Comparison of ENCODE assay signal across 8 cellular contexts in the genomic region with DNA sequence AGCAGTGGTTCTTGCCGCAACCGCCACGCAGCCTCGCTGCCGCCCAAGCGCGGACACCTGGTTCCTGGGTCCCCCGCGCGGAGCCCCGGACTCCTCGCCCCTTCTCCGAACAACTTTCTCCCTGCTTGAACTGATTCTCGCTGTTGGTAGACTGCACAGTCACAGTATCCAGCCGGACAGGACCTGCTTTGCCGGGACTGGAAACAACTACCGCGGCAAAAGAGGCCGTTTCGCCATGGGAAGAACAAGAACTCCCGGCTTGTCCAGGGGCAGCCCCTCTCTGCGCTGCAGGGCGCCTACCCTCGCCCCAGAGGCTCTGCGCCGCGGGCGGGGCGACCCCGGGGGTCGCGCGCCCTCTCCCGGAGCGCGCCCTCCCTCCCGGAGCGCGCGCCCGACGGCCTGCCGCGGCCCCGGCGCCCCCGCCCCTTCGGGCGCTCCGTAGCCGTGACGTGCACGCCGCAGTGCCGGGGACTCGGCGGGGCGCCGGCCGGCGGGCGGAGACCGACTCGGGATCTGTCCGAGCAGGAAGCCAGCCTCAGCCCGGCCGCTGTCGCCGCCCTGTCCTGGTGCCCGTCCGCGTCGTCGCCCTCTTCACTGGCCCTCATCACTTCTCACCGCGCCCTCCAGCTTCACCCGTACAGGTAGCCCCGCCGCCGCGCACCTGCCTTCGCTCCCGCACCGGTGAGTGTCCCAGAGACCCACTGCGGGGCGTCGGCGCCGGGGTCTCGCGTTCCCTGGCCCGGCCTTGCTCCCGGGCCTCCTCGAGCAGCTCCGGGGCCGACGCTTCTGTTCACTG. TPM values are rescaled to one million over a fixed set of nuclear protein-coding genes. Genes with fewer than 3 reads are reported as not detected.
DNase-seq lines count a peak whose midpoint lies in the region; ATAC-seq and TF ChIP-seq lines count a peak whose summit lies in the region.

A gene (plus strand): TSS at position 497 of the 796 bp plus-strand sequence. CDS start 68,309 bp downstream, outside the sequence.

- TF ChIP-seq CTCF in sigmoid colon (IDR thresholded peaks at IDR 0.05) = no peak

- H3K4me3 ChIP-seq in iPS-18a (ENCODE audit: low read length) (peak within 1 kb of the TSS; percentile 84), sigmoid colon (peak within 1 kb of the TSS; percentile 81 to 99 (median 94))

- H3K4me1 ChIP-seq in iPS-18a (ENCODE audit: control insufficient read depth, low read depth, low read length) = peaks cover 3% of the 10 kb centered on the region
- H3K4me1 ChIP-seq in sigmoid colon = peaks cover 0 to 29% (median 14%) of the 10 kb centered on the region in 4 donors

- peak; percentile 35 to 56 for TF ChIP-seq POLR2A in sigmoid colon (IDR thresholded peaks at IDR 0.05)

- peak; percentile 89 for ATAC-seq in GM21723 (IDR thresholded peaks at IDR 0.05; ENCODE audit: unreplicated experiment)

- H3K27ac ChIP-seq in iPS-18a (ENCODE audit: low read length) (no peak within 1 kb of the TSS), sigmoid colon (peak within 1 kb of the TSS; percentile 85 to 88 (median 88))

- WGBS in sigmoid colon, 2 donors = 1% methylated on average over 97 of the region's 97 CpGs

- intact Hi-C loops in sigmoid colon (cut with DNase I) = no loop called here

- DNase-seq in GM03348 (ENCODE audit: low spot score) = peak; percentile 94
- DNase-seq in T-helper 2 cell = peak in 4 of 5 experiments; percentile 9 to 67 (median 31)
- peak; percentile 49 to 75 for DNase-seq in T47D (ENCODE audit: low read depth in 1 of 2, low spot score in 1 of 2)
- DNase-seq in sigmoid colon = peak; percentile 80
- DNase-seq in OCI-M2 (lab: John Stamatoyannopoulos, UW; ENCODE audit: unreplicated experiment) = no peak

- H3K36me3 ChIP-seq in iPS-18a (ENCODE audit: control insufficient read depth, low read depth, low read length) = no peaks in the 10 kb centered on the region
- H3K36me3 ChIP-seq in sigmoid colon = no peaks in the 10 kb centered on the region

- TF ChIP-seq RAD21 in Ishikawa (IDR thresholded peaks at IDR 0.05; ENCODE audit: low read depth) = no peak

- peaks cover 23% of the 10 kb centered on the region for H3K27me3 ChIP-seq in iPS-18a (ENCODE audit: control insufficient read depth, insufficient read depth, low read length)
- no peaks in the 10 kb centered on the region for H3K27me3 ChIP-seq in sigmoid colon

- TF ChIP-seq EP300 in Ishikawa (IDR thresholded peaks at IDR 0.05; ENCODE audit: borderline replicate concordance) = no peak
- no peak for TF ChIP-seq EP300 in sigmoid colon (IDR thresholded peaks at IDR 0.05)

- peak within 1 kb of the TSS; percentile 81 for H3K9ac ChIP-seq in iPS-18a (ENCODE audit: low read length)

- in situ Hi-C loops in T47D (cut with HindIII; ENCODE audit: low pct_unique_long_range_greater_than_20kb, low sequenced_read_pairs) = no loop called here

- H3K9me3 ChIP-seq in iPS-18a (ENCODE audit: control insufficient read depth, low read depth, low read length) (no peaks in the 10 kb centered on the region), sigmoid colon (no peaks in the 10 kb centered on the region)

TF ChIP-seq in Ishikawa, 13 proteins besides CTCF, POLR2A, EP300 and RAD21:
- TF ChIP-seq ZBTB7A (IDR thresholded peaks at IDR 0.05; ENCODE audit: low read depth) (peak; percentile 98), CEBPB (IDR thresholded peaks at IDR 0.05) (no peak), YY1 (IDR thresholded peaks at IDR 0.05; ENCODE audit: low read depth) (no peak), TEAD4 (IDR thresholded peaks at IDR 0.05) (no peak), TAF1 (IDR thresholded peaks at IDR 0.05; ENCODE audit: low read depth) (peak; percentile 56), FOXM1 (IDR thresholded peaks at IDR 0.05; ENCODE audit: borderline replicate concordance, low read depth) (no peak), CREB1 (IDR thresholded peaks at IDR 0.05; ENCODE audit: low read depth) (no peak), EGR1 (IDR thresholded peaks at IDR 0.05) (no peak), NFIC (IDR thresholded peaks at IDR 0.05) (no peak), TCF12 (IDR thresholded peaks at IDR 0.05; ENCODE audit: low read depth) (no peak)
- TF ChIP-seq, protein P1, sequence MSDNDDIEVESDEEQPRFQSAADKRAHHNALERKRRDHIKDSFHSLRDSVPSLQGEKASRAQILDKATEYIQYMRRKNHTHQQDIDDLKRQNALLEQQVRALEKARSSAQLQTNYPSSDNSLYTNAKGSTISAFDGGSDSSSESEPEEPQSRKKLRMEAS (IDR thresholded peaks at IDR 0.05) = no peak; the same call in 1 of the 2 replicates
- TF ChIP-seq, protein P2, sequence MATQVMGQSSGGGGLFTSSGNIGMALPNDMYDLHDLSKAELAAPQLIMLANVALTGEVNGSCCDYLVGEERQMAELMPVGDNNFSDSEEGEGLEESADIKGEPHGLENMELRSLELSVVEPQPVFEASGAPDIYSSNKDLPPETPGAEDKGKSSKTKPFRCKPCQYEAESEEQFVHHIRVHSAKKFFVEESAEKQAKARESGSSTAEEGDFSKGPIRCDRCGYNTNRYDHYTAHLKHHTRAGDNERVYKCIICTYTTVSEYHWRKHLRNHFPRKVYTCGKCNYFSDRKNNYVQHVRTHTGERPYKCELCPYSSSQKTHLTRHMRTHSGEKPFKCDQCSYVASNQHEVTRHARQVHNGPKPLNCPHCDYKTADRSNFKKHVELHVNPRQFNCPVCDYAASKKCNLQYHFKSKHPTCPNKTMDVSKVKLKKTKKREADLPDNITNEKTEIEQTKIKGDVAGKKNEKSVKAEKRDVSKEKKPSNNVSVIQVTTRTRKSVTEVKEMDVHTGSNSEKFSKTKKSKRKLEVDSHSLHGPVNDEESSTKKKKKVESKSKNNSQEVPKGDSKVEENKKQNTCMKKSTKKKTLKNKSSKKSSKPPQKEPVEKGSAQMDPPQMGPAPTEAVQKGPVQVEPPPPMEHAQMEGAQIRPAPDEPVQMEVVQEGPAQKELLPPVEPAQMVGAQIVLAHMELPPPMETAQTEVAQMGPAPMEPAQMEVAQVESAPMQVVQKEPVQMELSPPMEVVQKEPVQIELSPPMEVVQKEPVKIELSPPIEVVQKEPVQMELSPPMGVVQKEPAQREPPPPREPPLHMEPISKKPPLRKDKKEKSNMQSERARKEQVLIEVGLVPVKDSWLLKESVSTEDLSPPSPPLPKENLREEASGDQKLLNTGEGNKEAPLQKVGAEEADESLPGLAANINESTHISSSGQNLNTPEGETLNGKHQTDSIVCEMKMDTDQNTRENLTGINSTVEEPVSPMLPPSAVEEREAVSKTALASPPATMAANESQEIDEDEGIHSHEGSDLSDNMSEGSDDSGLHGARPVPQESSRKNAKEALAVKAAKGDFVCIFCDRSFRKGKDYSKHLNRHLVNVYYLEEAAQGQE (IDR thresholded peaks at IDR 0.05; ENCODE audit: low read depth) = no peak
- TF ChIP-seq, protein P3, sequence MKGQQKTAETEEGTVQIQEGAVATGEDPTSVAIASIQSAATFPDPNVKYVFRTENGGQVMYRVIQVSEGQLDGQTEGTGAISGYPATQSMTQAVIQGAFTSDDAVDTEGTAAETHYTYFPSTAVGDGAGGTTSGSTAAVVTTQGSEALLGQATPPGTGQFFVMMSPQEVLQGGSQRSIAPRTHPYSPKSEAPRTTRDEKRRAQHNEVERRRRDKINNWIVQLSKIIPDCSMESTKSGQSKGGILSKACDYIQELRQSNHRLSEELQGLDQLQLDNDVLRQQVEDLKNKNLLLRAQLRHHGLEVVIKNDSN (IDR thresholded peaks at IDR 0.05) = 0 out of 2 replicates have a peak, but pooled peaks have one; percentile 11

RNA-seq across cellular contexts. Expression of the gene that starts here (rescaled TPM):
- total RNA-seq in sigmoid colon = 10 to 100 TPM; 11.8 to 14.9 (median 13.5) TPM
- polyA plus RNA-seq in sigmoid colon = 10 to 100 TPM; 24.8 to 59.6 (median 31.2) TPM
